9 cellular contexts compared by ENCODE assay signal in the genomic region with DNA sequence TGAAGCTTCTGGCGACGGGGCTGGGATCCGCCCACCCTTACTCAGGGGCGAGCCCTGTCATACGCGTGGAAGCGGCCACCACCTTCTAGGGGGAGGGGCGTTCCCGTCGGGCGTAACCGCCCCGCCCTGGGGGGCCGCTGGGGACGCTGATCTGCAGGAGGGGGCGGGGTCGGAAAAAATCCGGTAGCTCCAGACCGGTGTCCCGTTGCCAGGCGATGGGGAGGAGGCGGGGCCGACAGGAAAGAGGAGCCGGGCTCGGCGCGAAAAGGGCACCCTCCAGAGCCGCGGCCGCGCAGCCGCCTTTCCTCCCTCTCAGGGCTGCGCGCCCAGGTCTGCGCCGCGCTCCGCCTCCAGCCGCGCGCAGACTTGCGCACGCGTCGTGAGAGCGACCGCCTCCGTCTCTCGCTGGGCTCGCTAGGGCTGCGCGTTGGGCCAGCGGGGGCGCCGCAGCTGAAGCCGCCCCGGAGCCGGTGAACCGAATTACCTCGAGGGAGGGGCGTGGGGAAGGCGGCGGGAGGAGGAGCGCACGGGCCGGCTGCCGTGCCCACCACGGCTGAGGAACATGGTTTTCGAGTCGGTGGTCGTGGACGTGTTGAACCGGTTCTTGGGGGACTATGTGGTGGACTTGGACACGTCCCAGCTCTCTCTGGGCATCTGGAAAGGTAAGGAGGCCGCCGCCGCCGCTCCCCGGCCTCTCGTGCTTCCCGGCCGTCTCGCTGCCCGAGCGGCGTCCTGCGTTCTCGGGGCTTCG. TPM values are rescaled to one million over a fixed set of nuclear protein-coding genes. Genes with fewer than 3 reads are reported as not detected.
DNase-seq lines count a peak whose midpoint lies in the region; ATAC-seq, FAIRE-seq and TF ChIP-seq lines count a peak whose summit lies in the region.
"Had no signal": no experiment of that assay in that cellular context is flagged by ENCODE, and none has a peak within 500 bp of the region (broad histone marks: within the 10 kb centered on the region; RNA-seq: fewer than 3 reads in every experiment).

Gene VPS13A (plus strand): TSS at position 392 of the 751 bp plus-strand sequence. CDS start 171 bp downstream, at position 563.

- FAIRE-seq in keratinocyte (lab: Jason Lieb, UNC) = no peak
- FAIRE-seq: islet of Langerhans had no signal

- H3K27me3 ChIP-seq in keratinocyte (ENCODE audit: control insufficient read depth, extremely low read depth, insufficient read depth, low read length) = no peaks in the 10 kb centered on the region

- H3K4me1 Mint-ChIP-seq in central memory CD8-positive, alpha-beta T cell = peaks cover 25% of the 10 kb centered on the region

- no peaks in the 10 kb centered on the region for H4K20me1 ChIP-seq in keratinocyte (ENCODE audit: control insufficient read depth, extremely low read depth, insufficient read depth, low read length)

- peak within 1 kb of the TSS; percentile 82 for H3K9ac ChIP-seq in keratinocyte (ENCODE audit: control insufficient read depth, extremely low read depth, insufficient read depth, low read length)

- H3K9me1 ChIP-seq in keratinocyte (ENCODE audit: control insufficient read depth, extremely low read depth, insufficient read depth, low read length) = no peaks in the 10 kb centered on the region

- no peaks in the 10 kb centered on the region for H3K9me3 ChIP-seq in keratinocyte (ENCODE audit: control insufficient read depth, low read depth, low read length)

- H3K36me3 Mint-ChIP-seq in central memory CD8-positive, alpha-beta T cell (ENCODE audit: insufficient read depth) = peaks cover 7% of the 10 kb centered on the region

- H3K4me3 Mint-ChIP-seq in central memory CD8-positive, alpha-beta T cell = peak within 1 kb of the TSS; percentile 95

- no peaks in the 10 kb centered on the region for H3K27me3 Mint-ChIP-seq in central memory CD8-positive, alpha-beta T cell

- DNase-seq in AG10803 (ENCODE audit: low read depth) = peak; percentile 83
- peak; percentile 98 for DNase-seq in NCI-H345 (lab: John Stamatoyannopoulos, UW)
- DNase-seq in activated CD4-positive, CD25-positive, alpha-beta regulatory T cell (lab: John Stamatoyannopoulos, UW) = peak; percentile 76 to 84 (median 78)
- DNase-seq in central memory CD8-positive, alpha-beta T cell (ENCODE audit: low spot score in 2 of 2) = peak; percentile 79 to 83
- peak; percentile 53 for DNase-seq in keratinocyte (ENCODE audit: low read depth, low spot score)
- DNase-seq in stimulated activated CD4-positive, alpha-beta T cell treated with anti-CD3 and anti-CD28 coated beads, Interleukin-15, amount 100 ng/mL, for 24 hours = peak; percentile 99

- no peaks in the 10 kb centered on the region for H3K36me3 ChIP-seq in keratinocyte (ENCODE audit: control insufficient read depth in 2 of 2, extremely low read depth in 1 of 2, insufficient read depth in 2 of 2, low read length in 2 of 2)

- peak within 1 kb of the TSS; percentile 92 for H3K27ac Mint-ChIP-seq in central memory CD8-positive, alpha-beta T cell (ENCODE audit: low read depth)

- peak; percentile 88 for ATAC-seq in GM19023 (IDR thresholded peaks at IDR 0.05; ENCODE audit: unreplicated experiment)
- ATAC-seq in HG03280 (IDR thresholded peaks at IDR 0.05; ENCODE audit: unreplicated experiment) = peak; percentile 83
- ATAC-seq in central memory CD8-positive, alpha-beta T cell (replicated peaks; ENCODE audit: extremely low read depth, poor library complexity, severe bottlenecking) = peak; percentile 95

- H3K4me2 ChIP-seq in keratinocyte (ENCODE audit: control insufficient read depth, extremely low read depth, insufficient read depth, low read depth, low read length) = peak within 1 kb of the TSS; percentile 99

- H3K4me3 ChIP-seq in AG10803 (ENCODE audit: low read length) (peak within 1 kb of the TSS; percentile 85), keratinocyte (ENCODE audit: control insufficient read depth in 2 of 3, extremely low read depth in 1 of 3, insufficient read depth in 2 of 3, low read depth in 1 of 3, low read length in 3 of 3) (peak within 1 kb of the TSS; percentile 82 to 95 (median 87))

- no peaks in the 10 kb centered on the region for H3K9me3 Mint-ChIP-seq in central memory CD8-positive, alpha-beta T cell

- peaks cover 14% of the 10 kb centered on the region for H3K4me1 ChIP-seq in keratinocyte (ENCODE audit: control insufficient read depth, extremely low read depth, insufficient read depth, low read length)

- peaks cover 47% of the 10 kb centered on the region for H3K79me2 ChIP-seq in keratinocyte (ENCODE audit: control insufficient read depth, insufficient read depth, low read length)

- TF ChIP-seq CTCF in AG10803 (conservative IDR thresholded peaks at IDR 0.05; ENCODE audit: low read length) (0 out of 2 replicates have a peak, but pooled peaks have one; percentile 3), keratinocyte (optimal IDR thresholded peaks at IDR 0.05 in 1 of 3, IDR thresholded peaks at IDR 0.05 in 1 of 3, conservative IDR thresholded peaks at IDR 0.05 in 1 of 3; ENCODE audit: extremely low read depth in 1 of 3, insufficient read depth in 2 of 3, low read length in 3 of 3) (peak in 2 of 3 experiments; percentile 34 to 46)

- H3K27ac ChIP-seq in keratinocyte (ENCODE audit: control insufficient read depth, insufficient read depth, low read length) = peak within 1 kb of the TSS; percentile 80

- dilution Hi-C loops in keratinocyte (cut with MboI; ENCODE audit: extremely low pct_ligation_motif_present, low sequenced_read_pairs) = no loop called here

- peak within 1 kb of the TSS; percentile 98 for H2AFZ ChIP-seq in keratinocyte (ENCODE audit: control insufficient read depth, low read length)

RNA-seq across cellular contexts. Expression of gene VPS13A, which starts in this region (rescaled TPM):
- polyA plus RNA-seq in keratinocyte = 13.6 to 56.6 TPM (median 55.3 TPM) in 3 replicates
- polyA plus RNA-seq in keratinocyte (2011; ENCODE audit: low read depth) = 91.9 TPM
- polyA plus RNA-seq in keratinocyte (2011; cell fraction: cytosol; rRNA removed) = 2.7 and 8.8 TPM in 2 replicates
- 144 and 205 TPM in 2 replicates for polyA plus RNA-seq in keratinocyte (2011; cell fraction: nucleus; rRNA removed)
- polyA plus RNA-seq in keratinocyte (2012; ENCODE audit: low replicate concordance) = 12.4 and 20.3 TPM in 2 replicates
- polyA minus RNA-seq in keratinocyte = 1.8 to 60.7 TPM (median 26.0 TPM) in 3 replicates
- 4.4 TPM for polyA minus RNA-seq in keratinocyte (2011; cell fraction: cytosol; rRNA and poly(A)+ RNA removed)
- polyA minus RNA-seq in keratinocyte (2011; cell fraction: nucleus; rRNA and poly(A)+ RNA removed) = 124 and 197 TPM in 2 replicates

Comparison
In these comparisons a context has a peak if more than half of its experiments do, and no peak if none do; other contexts are left out.
1. Peak in every context shown above with its lines: DNase-seq, ATAC-seq, H3K4me3 ChIP-seq and H3K27ac ChIP-seq.